Comparison of ENCODE assay signal across 18 cellular contexts in the genomic region with DNA sequence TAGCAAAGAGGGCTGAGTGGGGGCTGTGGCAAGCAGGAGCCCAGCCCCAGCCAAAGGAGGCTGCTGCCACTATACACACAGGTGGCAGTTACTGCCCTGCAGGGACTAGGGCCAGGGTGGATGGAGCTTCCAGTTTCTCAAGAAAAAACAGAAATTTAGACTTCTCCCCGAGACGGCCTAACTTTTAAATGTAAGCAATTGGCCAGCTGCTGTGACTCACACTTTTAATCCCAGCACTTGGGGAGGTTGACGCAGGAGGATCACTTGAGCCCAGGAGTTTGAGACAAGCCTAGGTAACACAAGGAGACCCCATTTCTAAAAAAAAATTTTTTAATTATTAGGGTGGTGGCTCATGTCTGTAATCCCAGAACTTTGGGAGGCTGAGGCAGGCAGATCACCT.
"Had no signal": no experiment of that assay in that cellular context is flagged by ENCODE, and none has a peak within 500 bp of the region (broad histone marks: within the 10 kb centered on the region; RNA-seq: fewer than 3 reads in every experiment).

No MANE protein-coding gene starts in this region.

- H3K27me3 Mint-ChIP-seq: type B pancreatic cell had no signal

- H3K27ac ChIP-seq: brain microvascular endothelial cell, gastroesophageal sphincter, heart left ventricle had no signal

- FAIRE-seq: endometrium had no signal

- H3K27me3 ChIP-seq: brain microvascular endothelial cell, gastroesophageal sphincter, heart left ventricle had no signal

- H3K27ac Mint-ChIP-seq: activated CD4-positive, alpha-beta T cell treated with anti-CD3 and anti-CD28 coated beads for 36 hours; activated naive CD8-positive, alpha-beta T cell treated with anti-CD3 and anti-CD28 coated beads, Interleukin-2, amount 10 ng/mL, durations not matched to agents 7 days and 5 days; stimulated activated naive CD8-positive, alpha-beta T cell treated with anti-CD3 and anti-CD28 coated beads, Interleukin-15, amount 100 ng/mL, for 72 hours; type B pancreatic cell had no signal

- H3K4me3 Mint-ChIP-seq: activated CD4-positive, alpha-beta T cell treated with anti-CD3 and anti-CD28 coated beads for 36 hours; activated naive CD8-positive, alpha-beta T cell treated with anti-CD3 and anti-CD28 coated beads, Interleukin-2, amount 10 ng/mL, durations not matched to agents 7 days and 5 days; stimulated activated naive CD8-positive, alpha-beta T cell treated with anti-CD3 and anti-CD28 coated beads, Interleukin-15, amount 100 ng/mL, for 72 hours; type B pancreatic cell had no signal

- H3K36me3 Mint-ChIP-seq: activated naive CD8-positive, alpha-beta T cell treated with anti-CD3 and anti-CD28 coated beads, Interleukin-2, amount 10 ng/mL, durations not matched to agents 7 days and 5 days had no signal

- H3K4me3 ChIP-seq: gastroesophageal sphincter, heart left ventricle had no signal

- H3K36me3 ChIP-seq: brain microvascular endothelial cell had no signal

- H3K9me3 Mint-ChIP-seq: activated naive CD8-positive, alpha-beta T cell treated with anti-CD3 and anti-CD28 coated beads, Interleukin-2, amount 10 ng/mL, durations not matched to agents 7 days and 5 days; stimulated activated naive CD8-positive, alpha-beta T cell treated with anti-CD3 and anti-CD28 coated beads, Interleukin-15, amount 100 ng/mL, for 72 hours; type B pancreatic cell had no signal

- H3K4me1 Mint-ChIP-seq: activated naive CD8-positive, alpha-beta T cell treated with anti-CD3 and anti-CD28 coated beads, Interleukin-2, amount 10 ng/mL, durations not matched to agents 7 days and 5 days; stimulated activated naive CD8-positive, alpha-beta T cell treated with anti-CD3 and anti-CD28 coated beads, Interleukin-15, amount 100 ng/mL, for 72 hours had no signal

- DNase-seq: activated CD4-positive, alpha-beta T cell treated with anti-CD3 and anti-CD28 coated beads for 36 hours; activated CD4-positive, alpha-beta T cell treated with anti-CD3 and anti-CD28 coated beads, Interleukin-2, amount 50 U/mL, for 48 hours; activated naive CD4-positive, alpha-beta T cell; activated naive CD8-positive, alpha-beta T cell treated with anti-CD3 and anti-CD28 coated beads, Interleukin-2, amount 10 ng/mL, durations not matched to agents 7 days and 5 days; anterior cingulate cortex; brain microvascular endothelial cell; central memory CD4-positive, alpha-beta T cell; cortex of kidney; erythroblast; heart left ventricle; kidney glomerular epithelial cell; left ventricle myocardium superior; retina; stimulated activated CD4-positive, alpha-beta T cell treated with anti-CD3 and anti-CD28 coated beads, Interleukin-2, amount 100 ng/mL, for 24 hours; stimulated activated naive CD8-positive, alpha-beta T cell treated with anti-CD3 and anti-CD28 coated beads, Interleukin-15, amount 100 ng/mL, for 72 hours had no signal

- H3K4me1 ChIP-seq: gastroesophageal sphincter had no signal

- H3K9me3 ChIP-seq: gastroesophageal sphincter, heart left ventricle had no signal

- ATAC-seq: activated CD4-positive, alpha-beta T cell treated with anti-CD3 and anti-CD28 coated beads for 36 hours; gastroesophageal sphincter; heart left ventricle; left ventricle myocardium superior; stimulated activated naive CD8-positive, alpha-beta T cell treated with anti-CD3 and anti-CD28 coated beads, Interleukin-15, amount 100 ng/mL, for 72 hours had no signal
